ENCODE assay signal across 23 cellular contexts in genomic region chr15:39367591-39367990, GRCh38.
"Had no signal": no experiment of that assay in that cellular context is flagged by ENCODE, and none has a peak within 500 bp of the region (broad histone marks: within the 10 kb centered on the region; RNA-seq: fewer than 3 reads in every experiment).

No MANE protein-coding gene starts in this region.

- H3K27ac ChIP-seq: SK-N-MC, WERI-Rb-1 had no signal

- H3K4me1 Mint-ChIP-seq: activated CD4-positive, alpha-beta memory T cell treated with anti-CD3 and anti-CD28 coated beads, Interleukin-2, amount 10 ng/mL, durations not matched to agents 7 days and 5 days; activated CD4-positive, alpha-beta T cell treated with anti-CD3 and anti-CD28 coated beads for 36 hours; activated T-helper 17 cell treated with anti-CD3 and anti-CD28 coated beads, Interleukin-2, amount 50 U/mL, for 72 hours; T-cell had no signal

- H3K4me3 Mint-ChIP-seq: activated CD4-positive, alpha-beta memory T cell treated with anti-CD3 and anti-CD28 coated beads, Interleukin-2, amount 10 ng/mL, durations not matched to agents 7 days and 5 days; activated CD4-positive, alpha-beta T cell treated with anti-CD3 and anti-CD28 coated beads for 36 hours; activated naive CD4-positive, alpha-beta T cell treated with anti-CD3 and anti-CD28 coated beads for 36 hours; activated naive CD8-positive, alpha-beta T cell treated with anti-CD3 and anti-CD28 coated beads for 36 hours; activated T-helper 17 cell treated with anti-CD3 and anti-CD28 coated beads, Interleukin-2, amount 50 U/mL, for 72 hours; T-cell had no signal

- DNase-seq: activated CD4-positive, alpha-beta memory T cell treated with anti-CD3 and anti-CD28 coated beads, Interleukin-2, amount 10 ng/mL, durations not matched to agents 7 days and 5 days; activated CD4-positive, alpha-beta T cell treated with anti-CD3 and anti-CD28 coated beads for 36 hours; activated CD4-positive, alpha-beta T cell treated with anti-CD3 and anti-CD28 coated beads, Interleukin-2, amount 50 U/mL, for 1 hour; activated gamma-delta T cell; activated naive CD4-positive, alpha-beta T cell treated with anti-CD3 and anti-CD28 coated beads for 36 hours; activated naive CD8-positive, alpha-beta T cell treated with anti-CD3 and anti-CD28 coated beads for 36 hours; activated T-cell treated with anti-CD3 and anti-CD28 coated beads for 4 hours; activated T-cell treated with anti-CD3 and anti-CD28 coated beads, Interleukin-2, amount 50 U/mL, for 48 hours; Karpas-422; NCI-H1092 treated with DMSO at 0.1 percent for 48 hours; NCI-H1417 treated with DMSO at 0.1 percent for 48 hours; NCI-H1694; NCI-H2029; NCI-H510A treated with DMSO at 0.1 percent for 48 hours; NCI-H69; NK-92 treated with Interleukin-12 subunit alpha and Interleukin-12 subunit beta, amount 100 ng/mL, for 24 hours; OCI-M1; RPMI8226; T-cell; T-helper 2 cell; WERI-Rb-1 had no signal

- H3K36me3 Mint-ChIP-seq: activated naive CD8-positive, alpha-beta T cell treated with anti-CD3 and anti-CD28 coated beads for 36 hours had no signal

- H3K4me3 ChIP-seq: SK-N-MC had no signal

- H3K27ac Mint-ChIP-seq: activated CD4-positive, alpha-beta memory T cell treated with anti-CD3 and anti-CD28 coated beads, Interleukin-2, amount 10 ng/mL, durations not matched to agents 7 days and 5 days; activated CD4-positive, alpha-beta T cell treated with anti-CD3 and anti-CD28 coated beads for 36 hours; activated naive CD4-positive, alpha-beta T cell treated with anti-CD3 and anti-CD28 coated beads for 36 hours; activated naive CD8-positive, alpha-beta T cell treated with anti-CD3 and anti-CD28 coated beads for 36 hours; activated T-helper 17 cell treated with anti-CD3 and anti-CD28 coated beads, Interleukin-2, amount 50 U/mL, for 72 hours; T-cell had no signal

- H3K36me3 ChIP-seq: WERI-Rb-1 had no signal
